ENCODE assay signal across 2 cellular contexts in genomic region chr7:2512179-2512644, GRCh38.
TF ChIP-seq lines count a peak whose summit lies in the region.

No MANE protein-coding gene starts in this region.

TF ChIP-seq in IMR-90, 13 proteins besides CTCF, POLR2A, EP300 and RAD21:
- no peak for TF ChIP-seq CHD1 (IDR thresholded peaks at IDR 0.05; ENCODE audit: low read depth, low read length)
- TF ChIP-seq FOS (IDR thresholded peaks at IDR 0.05; ENCODE audit: low read depth, low read length), result no peak
- TF ChIP-seq BHLHE40 (IDR thresholded peaks at IDR 0.05; ENCODE audit: low read depth, low read length), result no peak
- TF ChIP-seq MAFK (IDR thresholded peaks at IDR 0.05; ENCODE audit: low read depth, low read length), result no peak
- TF ChIP-seq MXI1 (IDR thresholded peaks at IDR 0.05; ENCODE audit: borderline replicate concordance, low read depth, low read length), result no peak
- TF ChIP-seq CEBPB (IDR thresholded peaks at IDR 0.05; ENCODE audit: low read depth, low read length), result no peak
- TF ChIP-seq USF2 (IDR thresholded peaks at IDR 0.05; ENCODE audit: low read depth, low read length), result no peak
- TF ChIP-seq RFX5 (IDR thresholded peaks at IDR 0.05; ENCODE audit: low read depth, low read length), result no peak
- TF ChIP-seq MAZ (IDR thresholded peaks at IDR 0.05; ENCODE audit: borderline replicate concordance, low read depth, low read length), result no peak
- TF ChIP-seq ELK1 (IDR thresholded peaks at IDR 0.05; ENCODE audit: borderline replicate concordance, low read depth, low read length), result no peak

TF ChIP-seq in GM12878, 131 proteins besides CTCF, POLR2A, EP300 and RAD21:
- no peak for TF ChIP-seq CBX5 (IDR thresholded peaks at IDR 0.05; ENCODE audit: low read depth)
- no peak for TF ChIP-seq SMAD5 (IDR thresholded peaks at IDR 0.05; ENCODE audit: low read depth)
- no peak for TF ChIP-seq ZNF24 (IDR thresholded peaks at IDR 0.05)
- 0 out of 2 replicates have a peak, but pooled peaks have one; percentile 24 for TF ChIP-seq TCF12 (IDR thresholded peaks at IDR 0.05; ENCODE audit: low read depth, low read length)
- no peak for TF ChIP-seq RFX5 (IDR thresholded peaks at IDR 0.05; ENCODE audit: low read depth, low read length)
- no peak for TF ChIP-seq PAX8 (IDR thresholded peaks at IDR 0.05)
- no peak for TF ChIP-seq HDGF (IDR thresholded peaks at IDR 0.05)
- peak; percentile 62; the same call in 1 of the 2 replicates for TF ChIP-seq ZNF687 (IDR thresholded peaks at IDR 0.05)
- no peak for TF ChIP-seq SKIL (IDR thresholded peaks at IDR 0.05; ENCODE audit: low read depth, poor library complexity, severe bottlenecking)
- TF ChIP-seq ZBED1 (IDR thresholded peaks at IDR 0.05; ENCODE audit: borderline replicate concordance), result no peak
- peak; percentile 5; the same call in 1 of the 2 replicates for TF ChIP-seq RUNX3 (IDR thresholded peaks at IDR 0.05; ENCODE audit: low read length)
- TF ChIP-seq NRF1 (conservative IDR thresholded peaks at IDR 0.05; ENCODE audit: low read depth, low read length), result no peak
- no peak for TF ChIP-seq SUZ12 (IDR thresholded peaks at IDR 0.05; ENCODE audit: unreplicated experiment)
- TF ChIP-seq ATF3 (IDR thresholded peaks at IDR 0.05; ENCODE audit: borderline replicate concordance, extremely low read depth, low read depth, low read length), result no peak
- TF ChIP-seq MLLT1 (IDR thresholded peaks at IDR 0.05), result no peak
- TF ChIP-seq MYC (IDR thresholded peaks at IDR 0.05; ENCODE audit: insufficient read depth, insufficient read length, insufficient replicate concordance, low read length, severe bottlenecking), result no peak
- TF ChIP-seq YY1 (IDR thresholded peaks at IDR 0.05; ENCODE audit: low read depth, low read length), result 0 out of 2 replicates have a peak, but pooled peaks have one; percentile 24
- TF ChIP-seq EED (IDR thresholded peaks at IDR 0.05; ENCODE audit: low read depth), result 0 out of 2 replicates have a peak, but pooled peaks have one; percentile 11
- no peak for TF ChIP-seq HDAC6 (IDR thresholded peaks at IDR 0.05; ENCODE audit: unreplicated experiment)
- TF ChIP-seq KLF5 (IDR thresholded peaks at IDR 0.05; ENCODE audit: partially characterized antibody), result no peak
- TF ChIP-seq REST (IDR thresholded peaks at IDR 0.05; ENCODE audit: low read depth, low read length), result no peak
- no peak for TF ChIP-seq RCOR1 (conservative IDR thresholded peaks at IDR 0.05; ENCODE audit: low read depth, low read length)
- TF ChIP-seq RELB (IDR thresholded peaks at IDR 0.05; ENCODE audit: low read depth), result no peak
